11 cellular contexts compared by ENCODE assay signal in the genomic region with DNA sequence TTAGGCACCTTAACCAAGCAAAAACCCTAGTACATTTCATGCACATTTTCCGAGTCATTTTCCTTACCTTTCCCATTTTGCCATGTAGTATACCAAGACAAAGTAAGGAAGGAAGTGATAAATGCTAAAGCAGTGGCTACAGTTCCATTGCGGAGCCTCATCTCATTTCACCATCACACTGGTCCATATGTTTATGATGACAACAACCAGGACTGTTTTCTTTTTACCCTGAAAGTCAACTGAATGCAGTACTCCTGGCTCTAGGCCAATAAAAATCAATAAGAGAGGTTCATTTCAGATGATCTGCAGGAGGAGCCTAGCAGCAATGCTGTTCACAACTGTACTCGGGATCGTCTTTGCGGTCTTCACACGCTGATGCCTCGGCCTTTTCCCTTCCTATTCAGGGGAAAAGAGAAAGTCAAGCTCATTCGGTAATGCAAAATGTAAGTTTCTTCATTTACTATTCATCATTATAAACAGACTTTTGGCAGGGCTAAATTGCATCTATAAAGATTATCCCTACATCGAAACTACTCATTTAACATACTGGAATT. TPM values are rescaled to one million over a fixed set of nuclear protein-coding genes. Genes with fewer than 3 reads are reported as not detected.
A peak's percentile ranks its signal among the peaks of the same experiment; 100 is the strongest.
DNase-seq lines count a peak whose midpoint lies in the region; ATAC-seq and TF ChIP-seq lines count a peak whose summit lies in the region.
"Had no signal": no experiment of that assay in that cellular context is flagged by ENCODE, and none has a peak within 500 bp of the region (broad histone marks: within the 10 kb centered on the region; RNA-seq: fewer than 3 reads in every experiment).

No MANE protein-coding gene starts in this region.

- H3K4me1 ChIP-seq in left ventricle myocardium inferior (peaks cover 74% of the 10 kb centered on the region), right atrium auricular region (peaks cover 0 to 42% of the 10 kb centered on the region in 2 donors), upper lobe of left lung (peaks cover 27 to 48% (median 33%) of the 10 kb centered on the region in 4 donors)
- H3K4me1 ChIP-seq in effector memory CD4-positive, alpha-beta T cell (ENCODE audit: control insufficient read depth, insufficient read depth, low read length, poor library complexity, severe bottlenecking): peaks cover 46% of the 10 kb centered on the region

- peaks cover 3% of the 10 kb centered on the region for H3K9me3 ChIP-seq in left ventricle myocardium inferior (replicated peaks)
- H3K9me3 ChIP-seq in right atrium auricular region: no peaks in the 10 kb centered on the region
- H3K9me3 ChIP-seq in SK-N-MC (ENCODE audit: low read depth, low read length): no peaks in the 10 kb centered on the region
- H3K9me3 ChIP-seq in effector memory CD4-positive, alpha-beta T cell (ENCODE audit: control insufficient read depth, low read length): no peaks in the 10 kb centered on the region
- H3K9me3 ChIP-seq in upper lobe of left lung: no peaks in the 10 kb centered on the region

- no peak for TF ChIP-seq EP300 in upper lobe of left lung (IDR thresholded peaks at IDR 0.05)

- peak overlapping the region; percentile 89 for H3K4me3 ChIP-seq in left ventricle myocardium inferior
- H3K4me3 ChIP-seq in right atrium auricular region: no peak overlapping the region
- 0 out of 2 replicates have a peak overlapping the region, but pooled peaks have one; percentile 16 for H3K4me3 ChIP-seq in SK-N-MC
- H3K4me3 ChIP-seq in effector memory CD4-positive, alpha-beta T cell (ENCODE audit: insufficient read depth, low read depth, low read length, poor library complexity, severe bottlenecking): peak overlapping the region; percentile 90
- peak overlapping the region in 2 of 4 donors; percentile 3 to 18 for H3K4me3 ChIP-seq in upper lobe of left lung
- H3K4me3 ChIP-seq: BLaER1 had no signal

- intact Hi-C loops in left ventricle myocardium inferior (cut with micrococcal nuclease): no loop called here

- H3K27ac ChIP-seq in left ventricle myocardium inferior (replicated peaks) (peak overlapping the region; percentile 90), right atrium auricular region (peak overlapping the region in 1 of 2 donors; percentile 9), SK-N-MC (no peak overlapping the region), upper lobe of left lung (peak overlapping the region in 3 of 4 donors; percentile 31 to 87 (median 37))
- peak overlapping the region; percentile 81 for H3K27ac ChIP-seq in effector memory CD4-positive, alpha-beta T cell (ENCODE audit: insufficient read depth, low read length, poor library complexity, severe bottlenecking)
- H3K27ac ChIP-seq: BLaER1 had no signal

- H3K27me3 ChIP-seq in left ventricle myocardium inferior (ENCODE audit: low read depth): no peaks in the 10 kb centered on the region
- no peaks in the 10 kb centered on the region for H3K27me3 ChIP-seq in right atrium auricular region
- H3K27me3 ChIP-seq in effector memory CD4-positive, alpha-beta T cell (replicated peaks; ENCODE audit: control insufficient read depth, insufficient read depth, low read length, poor library complexity, severe bottlenecking): no peaks in the 10 kb centered on the region
- no peaks in the 10 kb centered on the region for H3K27me3 ChIP-seq in upper lobe of left lung

- H3K9ac ChIP-seq in SK-N-MC (ENCODE audit: insufficient read length): peak overlapping the region; percentile 47
- H3K9ac ChIP-seq: BLaER1 had no signal

- 70 to 72% methylated on average over 9 of the region's 9 CpGs for WGBS in upper lobe of left lung, 2 donors

- no peak for TF ChIP-seq POLR2A in upper lobe of left lung (IDR thresholded peaks at IDR 0.05)

- DNase-seq in left ventricle myocardium inferior (no peak), right atrium auricular region (ENCODE audit: low spot score) (no peak), SK-N-MC (ENCODE audit: low read depth, low spot score) (no peak), upper lobe of left lung (no peak), GF-D8 (lab: John Stamatoyannopoulos, UW) (no peak), putamen (ENCODE audit: low spot score) (no peak), cortex of kidney (lab: John Stamatoyannopoulos, UW) (no peak)
- no peak for DNase-seq in effector memory CD4-positive, alpha-beta T cell
- DNase-seq: H9, NCI-H526 treated with DMSO at 0.1 percent for 48 hours had no signal

- TF ChIP-seq CTCF in left ventricle myocardium inferior (IDR thresholded peaks at IDR 0.05; ENCODE audit: borderline replicate concordance) (no peak), right atrium auricular region (IDR thresholded peaks at IDR 0.05) (no peak), upper lobe of left lung (IDR thresholded peaks at IDR 0.05) (no peak)

- ATAC-seq in upper lobe of left lung (ENCODE audit: low FRiP score in 2 of 2): no peak

- H3K36me3 ChIP-seq in left ventricle myocardium inferior (peaks cover 20% of the 10 kb centered on the region), right atrium auricular region (no peaks in the 10 kb centered on the region), SK-N-MC (ENCODE audit: insufficient read depth, low read length) (peaks cover 12% of the 10 kb centered on the region), upper lobe of left lung (peaks cover 0 to 11% (median 3%) of the 10 kb centered on the region in 4 donors)
- H3K36me3 ChIP-seq in effector memory CD4-positive, alpha-beta T cell (ENCODE audit: control insufficient read depth, insufficient read depth, low read length): peaks cover 27% of the 10 kb centered on the region

RNA-seq across cellular contexts. Expression of a gene that starts 4.7 kb away (rescaled TPM):
- total RNA-seq in left ventricle myocardium inferior: 18.4 TPM
- total RNA-seq in right atrium auricular region: 10 to 100 TPM; 13.2 to 37.4 TPM
- 10 to 100 TPM; 28.4 to 69.6 (median 53.6) TPM for total RNA-seq in upper lobe of left lung

Comparison
In these comparisons a context has a peak if more than half of its experiments do, and no peak if none do; other contexts are left out.
1. H3K4me3 ChIP-seq: peak in left ventricle myocardium inferior (single experiment), SK-N-MC (single experiment) and effector memory CD4-positive, alpha-beta T cell (single experiment); none in right atrium auricular region (0 of 2).